8 cellular contexts compared by ENCODE assay signal in the genomic region with DNA sequence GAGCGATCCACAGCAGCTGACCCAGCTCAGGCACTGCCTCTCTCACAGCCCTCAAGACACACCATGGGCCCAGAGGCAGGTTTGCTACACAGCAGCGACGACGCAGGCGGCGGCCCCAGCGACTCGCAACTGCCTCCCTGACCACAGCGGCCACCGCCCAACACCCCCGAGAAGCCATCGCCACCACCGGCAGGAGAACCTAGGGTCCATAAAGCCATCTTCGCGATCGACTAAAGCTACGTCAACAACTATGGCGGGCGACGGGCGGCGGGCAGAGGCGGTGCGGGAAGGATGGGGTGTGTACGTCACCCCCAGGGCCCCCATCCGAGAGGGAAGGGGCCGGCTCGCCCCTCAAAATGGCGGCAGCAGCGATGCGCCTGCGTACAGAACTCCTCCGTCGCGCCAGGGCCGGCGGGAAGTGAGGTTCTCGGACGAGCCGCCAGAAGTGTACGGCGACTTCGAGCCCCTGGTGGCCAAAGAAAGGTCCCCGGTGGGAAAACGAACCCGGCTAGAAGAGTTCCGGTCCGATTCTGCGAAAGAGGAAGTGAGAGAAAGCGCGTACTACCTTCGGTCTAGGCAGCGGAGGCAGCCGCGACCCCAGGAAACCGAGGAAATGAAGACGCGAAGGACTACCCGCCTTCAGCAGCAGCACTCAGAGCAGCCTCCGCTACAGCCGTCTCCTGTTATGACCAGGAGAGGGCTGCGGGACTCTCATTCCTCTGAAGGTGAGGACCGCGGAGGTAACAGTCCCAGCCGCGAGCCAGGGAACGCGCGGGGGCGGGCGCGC. TPM values are rescaled to one million over a fixed set of nuclear protein-coding genes. Genes with fewer than 3 reads are reported as not detected.
DNase-seq lines count a peak whose midpoint lies in the region; ATAC-seq and TF ChIP-seq lines count a peak whose summit lies in the region.

TSS of gene TOR1AIP1 (plus strand) at position 33 of the 787 bp plus-strand sequence. CDS start at position 251, 218 bp downstream.

- peaks cover 37% of the 10 kb centered on the region for H3K4me1 ChIP-seq in CD8-positive, alpha-beta T cell (ENCODE audit: insufficient read depth, low read length)
- H3K4me1 ChIP-seq in right lobe of liver, result peaks cover 0 to 48% (median 7%) of the 10 kb centered on the region in 4 donors

- TF ChIP-seq CTCF in CD8-positive, alpha-beta T cell (IDR thresholded peaks at IDR 0.05), result peak; percentile 41
- peak in 49 of 56 donors; percentile 12 to 64 (median 41) for TF ChIP-seq CTCF in dorsolateral prefrontal cortex (IDR thresholded peaks at IDR 0.05 in 54 of 56, conservative IDR thresholded peaks at IDR 0.05 in 2 of 56; ENCODE audit: low read depth in 1 of 56, partially characterized antibody in 56 of 56)
- TF ChIP-seq CTCF in right lobe of liver (IDR thresholded peaks at IDR 0.05), result peak; percentile 32 to 72 (median 35)

- TF ChIP-seq POLR2A in right lobe of liver (IDR thresholded peaks at IDR 0.05), result peak; percentile 89

- H3K27ac ChIP-seq in CD8-positive, alpha-beta T cell (ENCODE audit: low read depth, low read length), result peak within 1 kb of the TSS; percentile 99
- H3K27ac ChIP-seq in dorsolateral prefrontal cortex (peak within 1 kb of the TSS; percentile 92 to 100 (median 100)), right lobe of liver (peak within 1 kb of the TSS; percentile 99)

- intact Hi-C loops in CD8-positive, alpha-beta T cell (cut with DNase I, micrococcal nuclease), result loop anchor here (1.0 to 10.0 kb wide), 12 partner anchors 16 to 1140 kb away; partner anchors contain the start of genes CEP350 (in 2 of the 2), XPR1 (in 2 of the 2), ACBD6 (in 1 of the 2) and AXDND1 (in 1 of the 2)
- intact Hi-C loops in activated CD4-positive, alpha-beta memory T cell treated with anti-CD3 and anti-CD28 coated beads for 36 hours (cut with micrococcal nuclease), result loop anchor here (1.0 to 10.0 kb wide), 13 partner anchors 68 to 1512 kb away; partner anchors contain the start of genes ACBD6, CEP350, FAM20B and IER5
- intact Hi-C loops in dorsolateral prefrontal cortex (cut with DNase I) (loop anchor here (1.0 to 5.0 kb wide), 3 partner anchors 72 to 272 kb away; partner anchors contain the start of genes CEP350 (in 2 of the 2) and QSOX1 (in 2 of the 2)), right lobe of liver (cut with DNase I) (no loop called here)

- H3K4me3 ChIP-seq in CD8-positive, alpha-beta T cell (ENCODE audit: low read depth, low read length), result peak within 1 kb of the TSS; percentile 95
- H3K4me3 ChIP-seq in dorsolateral prefrontal cortex (peak within 1 kb of the TSS; percentile 59 to 97 (median 86)), right lobe of liver (peak within 1 kb of the TSS; percentile 62 to 80 (median 77))

- H3K27ac Mint-ChIP-seq in CD8-positive, alpha-beta T cell, result peak within 1 kb of the TSS; percentile 100
- peak within 1 kb of the TSS; percentile 96 for H3K27ac Mint-ChIP-seq in activated CD4-positive, alpha-beta memory T cell treated with anti-CD3 and anti-CD28 coated beads for 36 hours

- no peaks in the 10 kb centered on the region for H3K27me3 ChIP-seq in CD8-positive, alpha-beta T cell (ENCODE audit: insufficient read depth, low read length)
- H3K27me3 ChIP-seq in dorsolateral prefrontal cortex, result no peaks in the 10 kb centered on the region
- no peaks in the 10 kb centered on the region for H3K27me3 ChIP-seq in right lobe of liver

- CTCF ChIA-PET in CD8-positive, alpha-beta T cell (lab: Charles Lee), result interaction anchor here (0.8 to 2.2 kb wide), 4 partner anchors 15 to 121 kb away, joined by 3 to 9 read pairs (median 6); no protein-coding TSS in a partner anchor
- CTCF ChIA-PET in activated CD4-positive, alpha-beta memory T cell treated with anti-CD3 and anti-CD28 coated beads for 36 hours (lab: Charles Lee), result interaction anchor here (0.5 to 3.2 kb wide), 5 partner anchors 38 to 1152 kb away, joined by 3 to 11 read pairs (median 3); no protein-coding TSS in a partner anchor

- no peaks in the 10 kb centered on the region for H3K9me3 Mint-ChIP-seq in CD8-positive, alpha-beta T cell
- H3K9me3 Mint-ChIP-seq in activated CD4-positive, alpha-beta memory T cell treated with anti-CD3 and anti-CD28 coated beads for 36 hours, result no peaks in the 10 kb centered on the region

- peak within 1 kb of the TSS; percentile 94 for H3K4me3 Mint-ChIP-seq in CD8-positive, alpha-beta T cell
- peak within 1 kb of the TSS; percentile 86 for H3K4me3 Mint-ChIP-seq in activated CD4-positive, alpha-beta memory T cell treated with anti-CD3 and anti-CD28 coated beads for 36 hours

- no peaks in the 10 kb centered on the region for H3K9me3 ChIP-seq in CD8-positive, alpha-beta T cell (ENCODE audit: low read length)
- H3K9me3 ChIP-seq in right lobe of liver, result no peaks in the 10 kb centered on the region

- H3K36me3 Mint-ChIP-seq in CD8-positive, alpha-beta T cell, result peaks cover 48% of the 10 kb centered on the region
- H3K36me3 Mint-ChIP-seq in activated CD4-positive, alpha-beta memory T cell treated with anti-CD3 and anti-CD28 coated beads for 36 hours, result peaks cover 18% of the 10 kb centered on the region

- 0% methylated on average over 6 of the region's 72 CpGs for WGBS in right lobe of liver (ENCODE audit: insufficient coverage, low coverage, low lambda C conversion rate, missing lambda C conversion rate)

- peaks cover 10% of the 10 kb centered on the region for H3K36me3 ChIP-seq in CD8-positive, alpha-beta T cell (ENCODE audit: insufficient read depth, low read length)
- peaks cover 0 to 29% (median 4%) of the 10 kb centered on the region in 4 donors for H3K36me3 ChIP-seq in right lobe of liver

- DNase-seq in CD8-positive, alpha-beta T cell, result peak; percentile 95 to 98 (median 96)
- DNase-seq in HK-2 (ENCODE audit: unreplicated experiment), result peak; percentile 100
- peak; percentile 95 for DNase-seq in NCI-H82 treated with DMSO at 0.1 percent for 48 hours (lab: John Stamatoyannopoulos, UW; ENCODE audit: unreplicated experiment)
- DNase-seq in activated CD4-positive, alpha-beta memory T cell treated with anti-CD3 and anti-CD28 coated beads for 36 hours, result peak; percentile 99
- peak; percentile 89 to 97 (median 96) for DNase-seq in dorsolateral prefrontal cortex
- peak; percentile 96 to 98 (median 97) for DNase-seq in right lobe of liver
- DNase-seq in stimulated activated CD4-positive, alpha-beta T cell treated with anti-CD3 and anti-CD28 coated beads, Interleukin-4, amount 100 ng/mL, for 4 hours, result peak; percentile 91 to 97

- POLR2A ChIA-PET in CD8-positive, alpha-beta T cell (lab: Charles Lee), result interaction anchor here (0.6 to 3.2 kb wide), 18 partner anchors 7 to 620 kb away, joined by 3 to 71 read pairs (median 4); partner anchors contain the start of genes ACBD6, AXDND1, CEP350 and QSOX1
- POLR2A ChIA-PET in activated CD4-positive, alpha-beta memory T cell treated with anti-CD3 and anti-CD28 coated beads for 36 hours (lab: Charles Lee), result interaction anchor here (0.6 to 1.6 kb wide), 8 partner anchors 8 to 273 kb away, joined by 3 to 12 read pairs (median 4); partner anchors contain the start of gene CEP350

- H3K4me1 Mint-ChIP-seq in CD8-positive, alpha-beta T cell (ENCODE audit: low read depth), result peaks cover 59% of the 10 kb centered on the region
- peaks cover 50% of the 10 kb centered on the region for H3K4me1 Mint-ChIP-seq in activated CD4-positive, alpha-beta memory T cell treated with anti-CD3 and anti-CD28 coated beads for 36 hours (ENCODE audit: low read depth)

- peak; percentile 74 for ATAC-seq in CD8-positive, alpha-beta T cell
- peak; percentile 73 for ATAC-seq in GM19452 (IDR thresholded peaks at IDR 0.05; ENCODE audit: unreplicated experiment)
- peak; percentile 81 to 90 (median 86) for ATAC-seq in right lobe of liver

- H3K27me3 Mint-ChIP-seq in CD8-positive, alpha-beta T cell (ENCODE audit: low read depth), result no peaks in the 10 kb centered on the region
- H3K27me3 Mint-ChIP-seq in activated CD4-positive, alpha-beta memory T cell treated with anti-CD3 and anti-CD28 coated beads for 36 hours, result no peaks in the 10 kb centered on the region

RNA-seq across cellular contexts. Expression of gene TOR1AIP1, which starts in this region (rescaled TPM):
- 100 to 1,000 TPM; 108 to 110 TPM for total RNA-seq in CD8-positive, alpha-beta T cell
- total RNA-seq in activated CD4-positive, alpha-beta memory T cell treated with anti-CD3 and anti-CD28 coated beads for 36 hours, result 10 to 100 TPM; 57.4 to 57.7 TPM
- total RNA-seq in dorsolateral prefrontal cortex (10 to 100 TPM; 35.1 to 73.4 (median 45.9) TPM), right lobe of liver (10 to 100 TPM; 18.0 to 31.2 (median 23.0) TPM)

Comparison
In these comparisons a context has a peak if more than half of its experiments do, and no peak if none do; other contexts are left out.
1. Peak in every context shown above with its lines: DNase-seq, ATAC-seq, H3K4me3 ChIP-seq and H3K27ac ChIP-seq.
2. intact Hi-C loops: an anchor here in CD8-positive, alpha-beta T cell (1.0 to 10.0 kb wide), activated CD4-positive, alpha-beta memory T cell treated with anti-CD3 and anti-CD28 coated beads for 36 hours (1.0 to 10.0 kb wide) and dorsolateral prefrontal cortex (1.0 to 5.0 kb wide); none called in right lobe of liver.